Comparison of ENCODE assay signal across 1 cellular context in the genomic region with DNA sequence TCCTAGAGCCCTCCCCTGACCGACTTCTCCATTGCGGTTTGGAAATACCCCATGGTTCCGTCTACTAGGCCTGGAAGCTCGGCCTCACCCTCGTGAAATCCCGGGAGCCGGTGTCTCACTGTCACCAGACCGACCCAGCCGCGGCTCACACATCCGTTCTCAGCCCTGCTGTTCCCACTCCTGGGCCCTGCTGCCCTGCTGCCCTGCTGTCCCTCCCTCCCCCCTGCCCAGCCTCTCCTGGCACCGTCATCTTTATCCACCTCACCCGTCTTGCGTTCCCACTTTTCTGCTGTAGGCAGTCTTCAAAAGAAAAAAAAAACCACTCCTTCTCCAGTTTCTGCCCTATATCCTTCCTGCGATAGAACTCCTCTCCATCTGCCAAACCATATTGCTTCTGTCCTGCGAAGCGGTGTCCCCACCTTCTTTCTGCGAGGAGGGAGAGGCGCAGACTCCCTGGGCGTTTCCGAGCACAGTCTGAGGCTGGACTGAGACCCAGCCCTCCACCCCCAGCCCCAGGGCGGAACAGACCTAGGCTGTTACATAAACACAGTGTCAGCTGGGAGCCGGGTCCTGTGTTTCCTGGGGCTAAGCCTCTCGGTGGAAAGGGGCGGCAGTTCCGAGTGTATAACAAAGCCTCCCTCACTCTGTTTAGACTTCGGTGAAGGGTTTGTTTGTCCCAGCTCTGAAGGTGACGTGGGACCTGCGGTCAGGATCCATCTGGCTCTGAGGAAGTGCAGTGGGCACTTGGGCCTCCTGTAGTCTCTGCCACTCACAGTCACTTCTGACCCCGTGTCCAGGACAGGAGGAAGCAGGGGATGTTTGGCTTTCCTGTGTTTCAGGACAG.
TF ChIP-seq lines count a peak whose summit lies in the region.

No MANE protein-coding gene starts in this region.

TF ChIP-seq in IMR-90, 13 proteins besides CTCF, POLR2A, EP300 and RAD21:
- no peak for TF ChIP-seq FOS (IDR thresholded peaks at IDR 0.05; ENCODE audit: low read depth, low read length)
- no peak for TF ChIP-seq SMC3 (IDR thresholded peaks at IDR 0.05; ENCODE audit: low read depth, low read length)
- TF ChIP-seq RCOR1 (IDR thresholded peaks at IDR 0.05; ENCODE audit: insufficient replicate concordance, low read length): peak; percentile 40
- no peak for TF ChIP-seq NFE2L2 (IDR thresholded peaks at IDR 0.05; ENCODE audit: low read depth, low read length)
- no peak for TF ChIP-seq MAFK (IDR thresholded peaks at IDR 0.05; ENCODE audit: low read depth, low read length)
- 0 out of 2 replicates have a peak, but pooled peaks have one; percentile 15 for TF ChIP-seq USF2 (IDR thresholded peaks at IDR 0.05; ENCODE audit: low read depth, low read length)
- TF ChIP-seq CEBPB (IDR thresholded peaks at IDR 0.05; ENCODE audit: low read depth, low read length): no peak
